ENCODE assay signal across 8 cellular contexts in the genomic region with DNA sequence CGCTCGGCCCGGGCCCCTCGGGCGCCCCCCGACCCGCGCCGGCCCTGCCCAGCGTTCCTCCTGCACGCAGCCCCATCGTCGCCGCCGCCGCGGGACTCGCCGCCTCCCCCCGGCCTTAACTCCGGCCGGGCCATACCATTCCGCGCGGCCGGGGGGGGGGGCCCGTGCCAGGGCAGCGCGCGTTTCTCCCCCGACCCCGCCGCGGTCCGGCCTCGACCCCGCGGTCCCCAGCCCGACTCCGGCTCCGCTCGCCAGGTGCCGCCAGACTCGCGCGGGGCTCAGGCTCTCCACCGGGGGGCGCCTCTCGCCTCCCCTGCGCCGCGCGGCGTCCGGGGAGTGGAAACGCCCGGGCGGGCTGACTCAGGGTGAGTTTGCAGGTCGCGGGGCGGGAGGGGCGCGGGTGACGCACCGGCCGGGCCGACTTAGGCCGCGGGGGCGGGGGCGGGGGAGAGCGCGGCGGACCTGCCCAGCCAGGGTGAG. TPM values are rescaled to one million over a fixed set of nuclear protein-coding genes. Genes with fewer than 3 reads are reported as not detected.
DNase-seq lines count a peak whose midpoint lies in the region; ATAC-seq and TF ChIP-seq lines count a peak whose summit lies in the region.

A gene (minus strand): TSS at position 91 of the 480 bp plus-strand sequence. CDS start 15 bp downstream, at position 76.

- H3K9me3 Mint-ChIP-seq in activated B cell treated with CpG ODN at 0.5 μM for 24 hours, result no peaks in the 10 kb centered on the region

- peak within 1 kb of the TSS; percentile 81 for H3K4me3 Mint-ChIP-seq in activated B cell treated with CpG ODN at 0.5 μM for 24 hours

- H3K36me3 Mint-ChIP-seq in activated B cell treated with CpG ODN at 0.5 μM for 24 hours (ENCODE audit: low read depth), result peaks cover 8% of the 10 kb centered on the region

- H3K27ac Mint-ChIP-seq in activated B cell treated with CpG ODN at 0.5 μM for 24 hours, result peak within 1 kb of the TSS; percentile 67

- ATAC-seq in HG02623 (IDR thresholded peaks at IDR 0.05; ENCODE audit: unreplicated experiment) (peak; percentile 90), activated B cell treated with CpG ODN at 0.5 μM for 24 hours (ENCODE audit: low read depth) (peak; percentile 94)

- CTCF ChIA-PET in activated B cell treated with CpG ODN at 0.5 μM for 24 hours (lab: Charles Lee), result no interaction called here

- intact Hi-C loops in activated B cell treated with CpG ODN at 0.5 μM for 24 hours (cut with micrococcal nuclease), result loop anchor here (1.0 kb wide), 2 partner anchors 75 to 110 kb away; a partner anchor contains a TSS

- peak within 1 kb of the TSS; percentile 49 for H3K27ac ChIP-seq in caudate nucleus (ENCODE audit: low read depth, low read length)

- H3K27me3 Mint-ChIP-seq in activated B cell treated with CpG ODN at 0.5 μM for 24 hours, result peaks cover 8% of the 10 kb centered on the region

- DNase-seq in NCI-H1694 (lab: John Stamatoyannopoulos, UW) (peak; percentile 12), NCI-H1694 treated with DMSO at 0.1 percent for 48 hours (lab: John Stamatoyannopoulos, UW) (no peak), NCI-H146 (lab: John Stamatoyannopoulos, UW) (peak; percentile 87), activated B cell treated with CpG ODN at 0.5 μM for 24 hours (peak; percentile 84), caudate nucleus (lab: John Stamatoyannopoulos, UW) (peak in 56 of 61 donors; percentile 14 to 89 (median 50)), islet precursor cell (peak; percentile 97)
- peak; percentile 85 for DNase-seq in stimulated activated CD4-positive, alpha-beta T cell treated with anti-CD3 and anti-CD28 coated beads, Interleukin-12 subunit alpha, Interleukin-12 subunit beta, amount 100 ng/mL, for 4 hours

- POLR2A ChIA-PET in activated B cell treated with CpG ODN at 0.5 μM for 24 hours (lab: Charles Lee), result no interaction called here

- TF ChIP-seq CTCF in activated B cell treated with CpG ODN at 0.5 μM for 24 hours (IDR thresholded peaks at IDR 0.05), result no peak

- peaks cover 23% of the 10 kb centered on the region for H3K4me1 Mint-ChIP-seq in activated B cell treated with CpG ODN at 0.5 μM for 24 hours

RNA-seq across cellular contexts. Expression of the gene that starts here (rescaled TPM):
- total RNA-seq in activated B cell treated with CpG ODN at 0.5 μM for 24 hours, result 6.1 and 7.4 TPM in 2 replicates
